Comparison of ENCODE assay signal across 1 cellular context in the genomic region with DNA sequence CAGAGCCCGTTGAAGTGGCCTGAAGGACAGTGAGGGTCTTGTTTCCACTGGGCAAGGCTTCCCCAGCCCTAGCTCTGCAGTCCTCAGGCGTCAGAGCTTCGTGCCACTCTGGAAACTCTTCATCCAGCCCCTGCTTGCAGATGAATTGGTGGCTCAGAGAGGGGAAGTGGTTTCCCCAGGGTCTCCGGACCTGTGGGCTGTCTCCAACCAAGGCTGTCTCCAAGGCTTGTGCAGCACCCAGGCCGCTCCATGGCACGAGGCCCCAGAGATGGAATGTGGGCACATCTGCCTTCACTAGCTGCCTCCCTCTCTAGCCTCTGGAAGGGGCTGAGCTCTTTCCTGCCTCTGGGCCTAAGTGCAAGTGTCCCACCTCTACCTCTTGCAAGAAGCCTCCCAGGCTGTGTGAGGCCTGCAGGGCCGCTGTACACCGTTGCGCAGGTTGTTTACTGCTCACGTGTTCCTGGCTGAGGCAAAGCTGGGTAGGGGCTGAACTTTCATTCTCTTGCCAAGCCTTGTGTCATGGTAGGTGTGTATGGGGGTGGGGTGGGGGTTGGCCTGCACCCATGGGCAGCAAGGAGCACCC.
TF ChIP-seq lines count a peak whose summit lies in the region.

No MANE protein-coding gene starts in this region.

TF ChIP-seq in IMR-90, 13 proteins besides CTCF, POLR2A, EP300 and RAD21:
- no peak for TF ChIP-seq NFE2L2 (IDR thresholded peaks at IDR 0.05; ENCODE audit: low read depth, low read length)
- TF ChIP-seq MXI1 (IDR thresholded peaks at IDR 0.05; ENCODE audit: borderline replicate concordance, low read depth, low read length): no peak
- no peak for TF ChIP-seq RFX5 (IDR thresholded peaks at IDR 0.05; ENCODE audit: low read depth, low read length)
- no peak for TF ChIP-seq CHD1 (IDR thresholded peaks at IDR 0.05; ENCODE audit: low read depth, low read length)
- TF ChIP-seq BHLHE40 (IDR thresholded peaks at IDR 0.05; ENCODE audit: low read depth, low read length): no peak
- TF ChIP-seq, protein P1, sequence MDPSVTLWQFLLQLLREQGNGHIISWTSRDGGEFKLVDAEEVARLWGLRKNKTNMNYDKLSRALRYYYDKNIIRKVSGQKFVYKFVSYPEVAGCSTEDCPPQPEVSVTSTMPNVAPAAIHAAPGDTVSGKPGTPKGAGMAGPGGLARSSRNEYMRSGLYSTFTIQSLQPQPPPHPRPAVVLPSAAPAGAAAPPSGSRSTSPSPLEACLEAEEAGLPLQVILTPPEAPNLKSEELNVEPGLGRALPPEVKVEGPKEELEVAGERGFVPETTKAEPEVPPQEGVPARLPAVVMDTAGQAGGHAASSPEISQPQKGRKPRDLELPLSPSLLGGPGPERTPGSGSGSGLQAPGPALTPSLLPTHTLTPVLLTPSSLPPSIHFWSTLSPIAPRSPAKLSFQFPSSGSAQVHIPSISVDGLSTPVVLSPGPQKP (IDR thresholded peaks at IDR 0.05; ENCODE audit: borderline replicate concordance, low read depth, low read length): no peak
- no peak for TF ChIP-seq RCOR1 (IDR thresholded peaks at IDR 0.05; ENCODE audit: insufficient replicate concordance, low read length)
- TF ChIP-seq CEBPB (IDR thresholded peaks at IDR 0.05; ENCODE audit: low read depth, low read length): no peak
- TF ChIP-seq MAFK (IDR thresholded peaks at IDR 0.05; ENCODE audit: low read depth, low read length): no peak
- no peak for TF ChIP-seq MAZ (IDR thresholded peaks at IDR 0.05; ENCODE audit: borderline replicate concordance, low read depth, low read length)
- TF ChIP-seq FOS (IDR thresholded peaks at IDR 0.05; ENCODE audit: low read depth, low read length): no peak
- no peak for TF ChIP-seq SMC3 (IDR thresholded peaks at IDR 0.05; ENCODE audit: low read depth, low read length)
- TF ChIP-seq, protein P2, sequence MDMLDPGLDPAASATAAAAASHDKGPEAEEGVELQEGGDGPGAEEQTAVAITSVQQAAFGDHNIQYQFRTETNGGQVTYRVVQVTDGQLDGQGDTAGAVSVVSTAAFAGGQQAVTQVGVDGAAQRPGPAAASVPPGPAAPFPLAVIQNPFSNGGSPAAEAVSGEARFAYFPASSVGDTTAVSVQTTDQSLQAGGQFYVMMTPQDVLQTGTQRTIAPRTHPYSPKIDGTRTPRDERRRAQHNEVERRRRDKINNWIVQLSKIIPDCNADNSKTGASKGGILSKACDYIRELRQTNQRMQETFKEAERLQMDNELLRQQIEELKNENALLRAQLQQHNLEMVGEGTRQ (IDR thresholded peaks at IDR 0.05; ENCODE audit: low read depth, low read length): no peak
TF ChIP-seq in IMR-90: peak in this region for 0.
